Comparison of ENCODE assay signal across 13 cellular contexts in genomic region chr16:2206780-2207433, GRCh38. TPM values are rescaled to one million over a fixed set of nuclear protein-coding genes. Genes with fewer than 3 reads are reported as not detected.
DNase-seq lines count a peak whose midpoint lies in the region; ATAC-seq, FAIRE-seq and TF ChIP-seq lines count a peak whose summit lies in the region.
"Had no signal": no experiment of that assay in that cellular context is flagged by ENCODE, and none has a peak within 500 bp of the region (broad histone marks: within the 10 kb centered on the region; RNA-seq: fewer than 3 reads in every experiment).

No MANE protein-coding gene starts in this region.

- H3K4me2 ChIP-seq in A549, result peak overlapping the region; percentile 99
- peak overlapping the region; percentile 96 for H3K4me2 ChIP-seq in DND-41 (ENCODE audit: insufficient read depth, low read length)

- DNase-seq in A549 (ENCODE audit: low read depth in 1 of 2, low spot score in 1 of 2) (no peak), DND-41 (no peak), RWPE2 (ENCODE audit: low spot score) (peak; percentile 58), fibroblast of villous mesenchyme (ENCODE audit: low read depth) (peak; percentile 13), SKM-1 (lab: John Stamatoyannopoulos, UW; ENCODE audit: unreplicated experiment) (no peak), colonic mucosa (no peak)
- no peak for DNase-seq in effector CD8-positive, alpha-beta T cell (lab: John Stamatoyannopoulos, UW)
- DNase-seq: activated gamma-delta T cell treated with Interleukin-2 at 50 U/mL for 16 hours; NCI-H1694; stimulated activated CD4-positive, alpha-beta T cell treated with anti-CD3 and anti-CD28 coated beads, Interleukin-1b, Interleukin-23, amount 100 ng/mL, for 48 hours; upper lobe of right lung had no signal

- H3K79me2 ChIP-seq in DND-41 (ENCODE audit: insufficient read depth, low read length), result peaks cover 35% of the 10 kb centered on the region

- intact Hi-C loops in colonic mucosa (cut with DNase I), result loop anchor here (10.0 kb wide), 1 partner anchor 308 kb away; the partner anchor contains the start of gene ATP6V0C

- H3K4me3 ChIP-seq in A549 (peak overlapping the region; percentile 83), DND-41 (ENCODE audit: low read depth in 1 of 2, low read length in 2 of 2) (peak overlapping the region in 1 of 2 experiments; percentile 89; a peak in 3 of 4 replicates), RWPE2 (ENCODE audit: severe bottlenecking) (no peak overlapping the region), fibroblast of villous mesenchyme (ENCODE audit: low read depth, low read length) (no peak overlapping the region), colonic mucosa (no peak overlapping the region)

- H3K27ac ChIP-seq in A549 (peak overlapping the region; percentile 97 to 98; a peak in 5 of 6 replicates), DND-41 (ENCODE audit: low read length) (peak overlapping the region; percentile 99; the same call in 1 of the 2 replicates), RWPE2 (ENCODE audit: poor library complexity, severe bottlenecking) (peak overlapping the region; percentile 68), colonic mucosa (no peak overlapping the region)

- TF ChIP-seq EP300 in A549 (IDR thresholded peaks at IDR 0.05), result no peak

- TF ChIP-seq CTCF in A549 (IDR thresholded peaks at IDR 0.05) (no peak), DND-41 (IDR thresholded peaks at IDR 0.05; ENCODE audit: borderline replicate concordance, extremely low read depth, low read length, poor library complexity, severe bottlenecking) (no peak), RWPE2 (IDR thresholded peaks at IDR 0.05; ENCODE audit: poor library complexity, severe bottlenecking) (no peak), fibroblast of villous mesenchyme (IDR thresholded peaks at IDR 0.05; ENCODE audit: insufficient read depth, low read depth, low read length) (no peak), colonic mucosa (IDR thresholded peaks at IDR 0.05) (no peak)

- peaks cover 9% of the 10 kb centered on the region; the same call in 1 of the 2 replicates for H4K20me1 ChIP-seq in DND-41 (ENCODE audit: insufficient read depth, low read length)

- H3K4me1 ChIP-seq in A549 (peaks cover 16% of the 10 kb centered on the region), DND-41 (ENCODE audit: insufficient read depth, low read length) (peaks cover 37% of the 10 kb centered on the region), RWPE2 (ENCODE audit: insufficient read depth, poor library complexity, severe bottlenecking) (no peaks in the 10 kb centered on the region), colonic mucosa (peaks cover 12% of the 10 kb centered on the region)

- H3K27me3 ChIP-seq in DND-41 (ENCODE audit: insufficient read depth, low read length, poor library complexity) (no peaks in the 10 kb centered on the region), RWPE2 (ENCODE audit: insufficient read depth, poor library complexity, severe bottlenecking) (no peaks in the 10 kb centered on the region), colonic mucosa (no peaks in the 10 kb centered on the region)
- H3K27me3 ChIP-seq: upper lobe of right lung had no signal

- POLR2A ChIA-PET in A549 (lab: Yijun Ruan, JAX), result interaction anchor here (2.5 to 3.0 kb wide), 2 partner anchors 8 to 52 kb away, joined by 16 to 31 read pairs; partner anchors contain the start of genes PGP and TRAF7

- ATAC-seq in A549 (no peak), DND-41 (ENCODE audit: insufficient read depth, low read depth) (no peak), RWPE2 (ENCODE audit: low read depth) (no peak), HG03175 (IDR thresholded peaks at IDR 0.05; ENCODE audit: unreplicated experiment) (no peak)
- ATAC-seq: upper lobe of right lung had no signal

- FAIRE-seq in A549 (lab: Jason Lieb, UNC), result no peak
- FAIRE-seq: G401.6 had no signal

- CTCF ChIA-PET in A549 (lab: Yijun Ruan, JAX), result interaction anchor here (1.0 to 4.8 kb wide), 6 partner anchors 8 to 294 kb away, joined by 3 to 28 read pairs (median 3); partner anchors contain the start of genes ECI1 and PGP

- H3K36me3 ChIP-seq in DND-41 (ENCODE audit: insufficient read depth, low read length) (peaks cover 49% of the 10 kb centered on the region), RWPE2 (ENCODE audit: low read depth) (peaks cover 26% of the 10 kb centered on the region), colonic mucosa (peaks cover 8% of the 10 kb centered on the region)

- TF ChIP-seq POLR2A in A549 (IDR thresholded peaks at IDR 0.05; ENCODE audit: low read length), result no peak

- peak overlapping the region; percentile 91 for H3K9ac ChIP-seq in DND-41 (ENCODE audit: low read depth, low read length)
- no peak overlapping the region for H3K9ac ChIP-seq in colonic mucosa (ENCODE audit: low read depth in 2 of 2, low read length in 2 of 2)

- H3K9me3 ChIP-seq in A549 (no peaks in the 10 kb centered on the region), DND-41 (ENCODE audit: insufficient read depth, low read length, severe bottlenecking) (no peaks in the 10 kb centered on the region), RWPE2 (ENCODE audit: severe bottlenecking) (no peaks in the 10 kb centered on the region), colonic mucosa (no peaks in the 10 kb centered on the region)
- H3K9me3 ChIP-seq: upper lobe of right lung had no signal

- no peak for TF ChIP-seq RAD21 in A549 (conservative IDR thresholded peaks at IDR 0.05 in 1 of 2, IDR thresholded peaks at IDR 0.05 in 1 of 2)

- WGBS in A549 (ENCODE audit: missing lambda C conversion rate), result 94% methylated on average over 23 of the region's 23 CpGs

- no peak overlapping the region for H2AFZ ChIP-seq in DND-41 (ENCODE audit: low read depth, low read length)

TF ChIP-seq in A549, 52 proteins besides CTCF, POLR2A, EP300 and RAD21:
- TF ChIP-seq ESRRA (IDR thresholded peaks at IDR 0.05; ENCODE audit: borderline replicate concordance, low read length) (no peak), MAFK (IDR thresholded peaks at IDR 0.05; ENCODE audit: partially characterized antibody) (no peak), JUN (IDR thresholded peaks at IDR 0.05) (no peak), BCL3 (IDR thresholded peaks at IDR 0.05) (no peak), GATA3 (IDR thresholded peaks at IDR 0.05; ENCODE audit: borderline replicate concordance) (no peak), RNF2 (IDR thresholded peaks at IDR 0.05; ENCODE audit: borderline replicate concordance, low read depth) (no peak)

RNA-seq across cellular contexts. Expression of gene MLST8, which starts 1.7 kb away (rescaled TPM):
- polyA plus RNA-seq in A549 (2011; rRNA removed), result 46.8 and 49.5 TPM in 2 replicates
- 104 and 110 TPM in 2 replicates for polyA plus RNA-seq in A549 (2012; cell fraction: cytosol; rRNA removed)
- 151 and 193 TPM in 2 replicates for polyA plus RNA-seq in A549 (2012; cell fraction: nucleus; rRNA removed)
- polyA plus RNA-seq in A549 (2017; fragmentation: RNase III; extraction: RNeasy Plus Mini Kit Qiagen cat#74134 plus additional on column Dnase treatment), result 48.4 to 53.9 TPM (median 50.4 TPM) in 3 replicates
- polyA minus RNA-seq in A549 (2011; rRNA and poly(A)+ RNA removed), result 56.8 and 69.3 TPM in 2 replicates
- 18.4 and 24.2 TPM in 2 replicates for total RNA-seq in fibroblast of villous mesenchyme
- total RNA-seq in colonic mucosa, result 10 to 100 TPM; 26.5 to 53.5 TPM

RNA-seq across cellular contexts. Expression of gene BRICD5, which starts 3.8 kb away (rescaled TPM):
- polyA plus RNA-seq in A549 (2011; rRNA removed) (2.0 and 3.1 TPM in 2 replicates), A549 (2017; fragmentation: RNase III; extraction: RNeasy Plus Mini Kit Qiagen cat#74134 plus additional on column Dnase treatment) (7.4 to 11.6 TPM (median 9.1 TPM) in 3 replicates)
- polyA plus RNA-seq in A549 (2012; cell fraction: cytosol; rRNA removed), result 6.3 TPM in 2 replicates
- polyA plus RNA-seq in A549 (2012; cell fraction: nucleus; rRNA removed), result 65.9 and 71.3 TPM in 2 replicates
- polyA minus RNA-seq in A549 (2011; rRNA and poly(A)+ RNA removed), result 0.54 and 1.9 TPM in 2 replicates
- total RNA-seq in fibroblast of villous mesenchyme (1.6 and 1.7 TPM in 2 replicates), colonic mucosa (10 to 100 TPM in 1 of 2 donors, 1 to 10 TPM in 1; 7.7 to 15.2 TPM)

RNA-seq across cellular contexts. Expression of gene PGP, which starts 7.7 kb away (rescaled TPM):
- 13.9 and 15.0 TPM in 2 replicates for polyA plus RNA-seq in A549 (2011; rRNA removed)
- polyA plus RNA-seq in A549 (2012; cell fraction: cytosol; rRNA removed), result 37.0 and 52.9 TPM in 2 replicates
- polyA plus RNA-seq in A549 (2012; cell fraction: nucleus; rRNA removed), result 67.6 and 101 TPM in 2 replicates
- 27.7 to 33.7 TPM (median 31.9 TPM) in 3 replicates for polyA plus RNA-seq in A549 (2017; fragmentation: RNase III; extraction: RNeasy Plus Mini Kit Qiagen cat#74134 plus additional on column Dnase treatment)
- polyA minus RNA-seq in A549 (2011; rRNA and poly(A)+ RNA removed), result 7.6 TPM in 2 replicates
- total RNA-seq in fibroblast of villous mesenchyme, result 20.3 TPM in 2 replicates
- 10 to 100 TPM; 17.1 to 37.3 TPM for total RNA-seq in colonic mucosa

RNA-seq across cellular contexts. Expression of gene CASKIN1, which starts 10.5 kb away (rescaled TPM):
- 0.13 and 0.27 TPM in 2 replicates for polyA plus RNA-seq in A549 (2011; rRNA removed)
- 0.75 and 1.2 TPM in 2 replicates for polyA plus RNA-seq in A549 (2012; cell fraction: cytosol; rRNA removed)
- 4.4 and 5.5 TPM in 2 replicates for polyA plus RNA-seq in A549 (2012; cell fraction: nucleus; rRNA removed)
- 0.72 to 1.0 TPM (median 0.87 TPM) in 3 replicates for polyA plus RNA-seq in A549 (2017; fragmentation: RNase III; extraction: RNeasy Plus Mini Kit Qiagen cat#74134 plus additional on column Dnase treatment)
- polyA minus RNA-seq in A549 (2011; rRNA and poly(A)+ RNA removed), result 0.58 and 0.95 TPM in 2 replicates
- total RNA-seq in fibroblast of villous mesenchyme, result under 0.01 and 0.86 TPM in 2 replicates
- under 1 TPM; 0.07 to 0.27 TPM for total RNA-seq in colonic mucosa

RNA-seq across cellular contexts. Expression of gene E4F1, which starts 16.5 kb away (rescaled TPM):
- 10.4 and 11.0 TPM in 2 replicates for polyA plus RNA-seq in A549 (2011; rRNA removed)
- polyA plus RNA-seq in A549 (2012; cell fraction: cytosol; rRNA removed), result 39.5 and 43.4 TPM in 2 replicates
- 164 and 278 TPM in 2 replicates for polyA plus RNA-seq in A549 (2012; cell fraction: nucleus; rRNA removed)
- 22.0 to 24.4 TPM (median 23.3 TPM) in 3 replicates for polyA plus RNA-seq in A549 (2017; fragmentation: RNase III; extraction: RNeasy Plus Mini Kit Qiagen cat#74134 plus additional on column Dnase treatment)
- polyA minus RNA-seq in A549 (2011; rRNA and poly(A)+ RNA removed), result 7.4 and 9.8 TPM in 2 replicates
- 25.9 and 32.5 TPM in 2 replicates for total RNA-seq in fibroblast of villous mesenchyme
- total RNA-seq in colonic mucosa, result 10 to 100 TPM; 19.9 to 37.4 TPM

Comparison
In these comparisons a context has a peak if more than half of its experiments do, and no peak if none do; other contexts are left out.
1. DNase-seq: peak in RWPE2 (single experiment) and fibroblast of villous mesenchyme (single experiment); none in A549 (0 of 2), DND-41 (single experiment), SKM-1 (single experiment), effector CD8-positive, alpha-beta T cell (single experiment) and colonic mucosa (single experiment).